ENCODE assay signal across 23 cellular contexts in genomic region chr3:194683431-194683830, GRCh38. TPM values are rescaled to one million over a fixed set of nuclear protein-coding genes. Genes with fewer than 3 reads are reported as not detected.
DNase-seq lines count a peak whose midpoint lies in the region; ATAC-seq and TF ChIP-seq lines count a peak whose summit lies in the region.
"Had no signal": no experiment of that assay in that cellular context is flagged by ENCODE, and none has a peak within 500 bp of the region (broad histone marks: within the 10 kb centered on the region; RNA-seq: fewer than 3 reads in every experiment).

No MANE protein-coding gene starts in this region.

- no peaks in the 10 kb centered on the region for H3K9me2 ChIP-seq in MM.1S (replicated peaks; ENCODE audit: insufficient read depth, low read length)
- H3K9me2 ChIP-seq: SK-N-SH had no signal

- H3K9me3 Mint-ChIP-seq in activated CD8-positive, alpha-beta memory T cell treated with anti-CD3 and anti-CD28 coated beads, Interleukin-2, amount 10 ng/mL, durations not matched to agents 7 days and 5 days (ENCODE audit: low read depth): no peaks in the 10 kb centered on the region
- H3K9me3 Mint-ChIP-seq in chondrocyte (ENCODE audit: low read depth): no peaks in the 10 kb centered on the region
- H3K9me3 Mint-ChIP-seq in osteocyte (ENCODE audit: unreplicated experiment): no peaks in the 10 kb centered on the region
- H3K9me3 Mint-ChIP-seq: CD4-positive, alpha-beta memory T cell; endodermal cell; naive B cell; stimulated activated naive CD8-positive, alpha-beta T cell treated with anti-CD3 and anti-CD28 coated beads, Interleukin-15, Interleukin-2, amounts not matched to agents 100 ng/mL and 50 ng/mL, for 24 hours had no signal

- peaks cover 50% of the 10 kb centered on the region for H3K4me1 Mint-ChIP-seq in activated CD8-positive, alpha-beta memory T cell treated with anti-CD3 and anti-CD28 coated beads, Interleukin-2, amount 10 ng/mL, durations not matched to agents 7 days and 5 days
- H3K4me1 Mint-ChIP-seq in chondrocyte (ENCODE audit: low read depth) (peaks cover 30% of the 10 kb centered on the region), osteocyte (ENCODE audit: unreplicated experiment) (peaks cover 21% of the 10 kb centered on the region)

- peaks cover 10% of the 10 kb centered on the region; the same call in 1 of the 2 replicates for H3K27me3 ChIP-seq in MM.1S (replicated peaks; ENCODE audit: insufficient read depth, low read length)

- peaks cover 29% of the 10 kb centered on the region for H3K4me1 ChIP-seq in MM.1S (ENCODE audit: low read length)

- peak overlapping the region; percentile 35; the same call in 1 of the 2 replicates for H2AFZ ChIP-seq in MM.1S (ENCODE audit: low read length)

- H4K20me1 ChIP-seq in MM.1S (ENCODE audit: insufficient read depth, low read length): no peaks in the 10 kb centered on the region

- no peak overlapping the region for H3K4me3 Mint-ChIP-seq in activated CD8-positive, alpha-beta memory T cell treated with anti-CD3 and anti-CD28 coated beads, Interleukin-2, amount 10 ng/mL, durations not matched to agents 7 days and 5 days
- no peak overlapping the region for H3K4me3 Mint-ChIP-seq in chondrocyte (ENCODE audit: unreplicated experiment)
- no peak overlapping the region for H3K4me3 Mint-ChIP-seq in osteocyte (ENCODE audit: unreplicated experiment)
- H3K4me3 Mint-ChIP-seq: endodermal cell; stimulated activated naive CD8-positive, alpha-beta T cell treated with anti-CD3 and anti-CD28 coated beads, Interleukin-15, Interleukin-2, amounts not matched to agents 100 ng/mL and 50 ng/mL, for 24 hours had no signal

- no peaks in the 10 kb centered on the region for H3K9me3 ChIP-seq in MM.1S (replicated peaks; ENCODE audit: insufficient read depth, low read length)
- H3K9me3 ChIP-seq: adrenal gland, SK-N-SH, tibial artery had no signal

- peak overlapping the region; percentile 34; the same call in 1 of the 2 replicates for H3K4me2 ChIP-seq in MM.1S (ENCODE audit: low read depth, low read length)

- CTCF ChIA-PET in activated CD8-positive, alpha-beta memory T cell treated with anti-CD3 and anti-CD28 coated beads, Interleukin-2, amount 10 ng/mL, durations not matched to agents 7 days and 5 days (lab: Charles Lee): interaction anchor here (0.8 to 6.7 kb wide), 17 partner anchors 10 to 587 kb away, joined by 3 to 98 read pairs (median 5); partner anchors contain the start of genes LSG1, TMEM44 and XXYLT1

- H3K4me3 ChIP-seq in MM.1S (ENCODE audit: low read length): no peak overlapping the region
- H3K4me3 ChIP-seq: adrenal gland, skin epidermis, tibial artery had no signal

- no peaks in the 10 kb centered on the region for H3K79me2 ChIP-seq in MM.1S (ENCODE audit: low read length)

- no peaks in the 10 kb centered on the region for H3K36me3 ChIP-seq in MM.1S (replicated peaks; ENCODE audit: insufficient read depth, low read length)
- H3K36me3 ChIP-seq: adrenal gland, tibial artery had no signal

- no peak overlapping the region for H3K27ac Mint-ChIP-seq in activated CD8-positive, alpha-beta memory T cell treated with anti-CD3 and anti-CD28 coated beads, Interleukin-2, amount 10 ng/mL, durations not matched to agents 7 days and 5 days
- H3K27ac Mint-ChIP-seq in chondrocyte (ENCODE audit: unreplicated experiment) (peak overlapping the region; percentile 86), osteocyte (ENCODE audit: unreplicated experiment) (peak overlapping the region; percentile 50)
- H3K27ac Mint-ChIP-seq: CD4-positive, alpha-beta memory T cell; endodermal cell had no signal

- no peak overlapping the region for H3K9ac ChIP-seq in MM.1S (ENCODE audit: low read length)
- H3K9ac ChIP-seq: SK-N-SH had no signal

- H3K27me3 Mint-ChIP-seq in activated CD8-positive, alpha-beta memory T cell treated with anti-CD3 and anti-CD28 coated beads, Interleukin-2, amount 10 ng/mL, durations not matched to agents 7 days and 5 days: peaks cover 38% of the 10 kb centered on the region
- H3K27me3 Mint-ChIP-seq in chondrocyte (ENCODE audit: low read depth) (peaks cover 3% of the 10 kb centered on the region), osteocyte (ENCODE audit: unreplicated experiment) (peaks cover 2% of the 10 kb centered on the region)
- H3K27me3 Mint-ChIP-seq: CD4-positive, alpha-beta memory T cell had no signal

- H3K27ac ChIP-seq in MM.1S (ENCODE audit: low read length): no peak overlapping the region
- H3K27ac ChIP-seq: 22Rv1 had no signal

- DNase-seq in activated CD8-positive, alpha-beta memory T cell treated with anti-CD3 and anti-CD28 coated beads, Interleukin-2, amount 10 ng/mL, durations not matched to agents 7 days and 5 days: peak; percentile 5
- DNase-seq in activated CD8-positive, alpha-beta memory T cell treated with anti-CD3 and anti-CD28 coated beads, Interleukin-2, amount 50 U/mL, for 48 hours: no peak
- DNase-seq in MM.1S (no peak), chondrocyte (ENCODE audit: low spot score) (no peak), osteocyte (ENCODE audit: extremely low spot score, unreplicated experiment) (no peak), GM19240 (ENCODE audit: insufficient read length, low spot score) (no peak), cerebellar cortex (ENCODE audit: low spot score) (no peak)
- DNase-seq: activated gamma-delta T cell treated with Interleukin-2 at 50 U/mL for 16 hours; CD4-positive, alpha-beta memory T cell; cortex of kidney; EL; endodermal cell; naive B cell; NCI-H1417 treated with DMSO at 0.1 percent for 48 hours; NCI-H2081; NCI-H2227 treated with DMSO at 0.1 percent for 48 hours; SK-N-SH; tibial artery had no signal

- ATAC-seq in activated CD8-positive, alpha-beta memory T cell treated with anti-CD3 and anti-CD28 coated beads, Interleukin-2, amount 10 ng/mL, durations not matched to agents 7 days and 5 days: no peak
- no peak for ATAC-seq in HG02885 (IDR thresholded peaks at IDR 0.05; ENCODE audit: poor library complexity, unreplicated experiment)

- TF ChIP-seq CTCF in MM.1S (IDR thresholded peaks at IDR 0.05; ENCODE audit: low read length): no peak
- TF ChIP-seq CTCF in chondrocyte (IDR thresholded peaks at IDR 0.05): no peak
- TF ChIP-seq CTCF in osteocyte (IDR thresholded peaks at IDR 0.05): no peak

- H3K36me3 Mint-ChIP-seq in activated CD8-positive, alpha-beta memory T cell treated with anti-CD3 and anti-CD28 coated beads, Interleukin-2, amount 10 ng/mL, durations not matched to agents 7 days and 5 days: no peaks in the 10 kb centered on the region
- H3K36me3 Mint-ChIP-seq in chondrocyte (ENCODE audit: low read depth) (no peaks in the 10 kb centered on the region), osteocyte (ENCODE audit: unreplicated experiment) (peaks cover 6% of the 10 kb centered on the region)
- H3K36me3 Mint-ChIP-seq: naive B cell had no signal

- peaks cover 3% of the 10 kb centered on the region; the same call in 1 of the 2 replicates for H3F3A ChIP-seq in MM.1S (ENCODE audit: insufficient read depth, low read length)

RNA-seq across cellular contexts. Expression of gene FAM43A, which starts 2.3 kb away (rescaled TPM):
- 10 to 100 TPM in 1 of 2 experiments, 1 to 10 TPM in 1; 1.6 to 10.0 TPM for total RNA-seq in activated CD8-positive, alpha-beta memory T cell treated with anti-CD3 and anti-CD28 coated beads, Interleukin-2, amount 10 ng/mL, durations not matched to agents 7 days and 5 days
- total RNA-seq in chondrocyte: 22.8 to 25.3 TPM (median 25.1 TPM) in 3 replicates
- 38.2 and 38.6 TPM in 2 replicates for total RNA-seq in osteocyte

RNA-seq across cellular contexts. Expression of gene LSG1, which starts 11.4 kb away (rescaled TPM):
- 10 to 100 TPM; 42.8 to 58.7 TPM for total RNA-seq in activated CD8-positive, alpha-beta memory T cell treated with anti-CD3 and anti-CD28 coated beads, Interleukin-2, amount 10 ng/mL, durations not matched to agents 7 days and 5 days
- total RNA-seq in chondrocyte (20.4 to 30.2 TPM (median 22.5 TPM) in 3 replicates), osteocyte (29.7 and 33.3 TPM in 2 replicates)

RNA-seq across cellular contexts. Expression of gene TMEM44, which starts 50.2 kb away (rescaled TPM):
- total RNA-seq in activated CD8-positive, alpha-beta memory T cell treated with anti-CD3 and anti-CD28 coated beads, Interleukin-2, amount 10 ng/mL, durations not matched to agents 7 days and 5 days: 10 to 100 TPM; 15.3 to 15.9 TPM
- total RNA-seq in chondrocyte: 14.5 to 25.1 TPM (median 25.0 TPM) in 3 replicates
- total RNA-seq in osteocyte: 27.9 and 34.2 TPM in 2 replicates
